In the genomic region with DNA sequence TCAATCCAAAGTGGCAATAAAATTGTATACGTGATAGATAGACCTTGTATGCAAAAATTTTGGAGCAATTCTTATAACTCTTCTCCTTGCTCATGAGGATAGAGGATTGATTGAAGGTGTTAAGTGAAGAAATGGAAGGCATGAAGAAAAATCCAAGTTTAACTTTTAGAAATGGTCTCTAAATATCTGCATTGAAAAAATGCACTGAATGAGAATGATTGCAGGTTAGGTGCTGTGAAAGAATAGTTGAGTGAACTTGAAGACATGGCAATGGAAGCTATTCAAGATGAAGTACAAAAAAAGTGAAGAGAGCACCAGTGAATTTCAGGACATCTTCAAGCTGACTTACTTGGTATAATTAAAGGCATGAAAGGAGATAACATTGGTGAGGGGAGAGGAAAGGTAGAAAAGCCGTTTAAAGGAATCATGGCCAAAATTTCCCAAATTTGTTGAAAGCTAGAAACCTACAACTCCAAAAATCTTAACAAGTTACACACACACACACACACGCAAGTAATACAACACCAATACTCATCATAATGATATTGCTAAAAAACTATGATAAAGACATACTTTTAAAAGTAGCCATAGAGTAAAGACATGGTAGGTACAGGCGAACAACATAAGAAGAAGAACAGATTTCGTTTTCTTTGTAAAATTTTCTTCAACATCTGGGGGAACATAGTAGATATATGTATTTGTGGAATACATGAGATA, we compare ENCODE assay signal across 10 cellular contexts.
"Had no signal": no experiment of that assay in that cellular context is flagged by ENCODE, and none has a peak within 500 bp of the region (broad histone marks: within the 10 kb centered on the region; RNA-seq: fewer than 3 reads in every experiment).

No MANE protein-coding gene starts in this region.

- DNase-seq: GM23248, GOT3, H7, H9, HCEC 1CT, HFFc6 had no signal

- H3K4me1 ChIP-seq: HAP-1 had no signal

- H3K4me3 Mint-ChIP-seq: H9, HFFc6 had no signal

- H3K4me3 ChIP-seq: GM23248, HAP-1 had no signal

- H2AFZ ChIP-seq: GM23248 had no signal

- H3K27ac Mint-ChIP-seq: H9, HFFc6 had no signal

- H3K9me3 ChIP-seq: HAP-1 had no signal

- H3K27ac ChIP-seq: GM23248 had no signal

- H3K9me3 Mint-ChIP-seq: H9, HFFc6 had no signal

- ATAC-seq: HCT116 had no signal

- H3K9ac ChIP-seq: GM23248 had no signal

- H3K36me3 ChIP-seq: HAP-1 had no signal

- FAIRE-seq: H1, H54 had no signal
